ENCODE assay signal across 8 cellular contexts in genomic region chr1:158087320-158087927, GRCh38.
DNase-seq lines count a peak whose midpoint lies in the region; ATAC-seq and TF ChIP-seq lines count a peak whose summit lies in the region.

No MANE protein-coding gene starts in this region.

- peak; percentile 83 for ATAC-seq in activated CD8-positive, alpha-beta T cell treated with anti-CD3 and anti-CD28 coated beads for 36 hours
- ATAC-seq in Right ventricle myocardium superior (ENCODE audit: poor library complexity): peak; percentile 45
- no peak for ATAC-seq in HG02885 (IDR thresholded peaks at IDR 0.05; ENCODE audit: poor library complexity, unreplicated experiment)
- ATAC-seq in HG03520 (IDR thresholded peaks at IDR 0.05; ENCODE audit: unreplicated experiment): no peak

- DNase-seq in DMS 273 treated with DMSO at 0.1 percent for 48 hours (lab: John Stamatoyannopoulos, UW) (peak; percentile 52), GM20000 (ENCODE audit: low spot score) (peak; percentile 73), NCI-H2029 treated with DMSO at 0.1 percent for 48 hours (lab: John Stamatoyannopoulos, UW) (peak; percentile 14), Right ventricle myocardium superior (peak; percentile 46), retina (peak; percentile 83)
- peak; percentile 62 for DNase-seq in activated CD8-positive, alpha-beta T cell treated with anti-CD3 and anti-CD28 coated beads for 36 hours

- CTCF ChIA-PET in activated CD8-positive, alpha-beta T cell treated with anti-CD3 and anti-CD28 coated beads for 36 hours (lab: Charles Lee): interaction anchor here (0.8 to 2.0 kb wide), 6 partner anchors 14 to 116 kb away, joined by 3 to 15 read pairs (median 3); no protein-coding TSS in a partner anchor

- no peaks in the 10 kb centered on the region for H3K9me3 Mint-ChIP-seq in activated CD8-positive, alpha-beta T cell treated with anti-CD3 and anti-CD28 coated beads for 36 hours

- TF ChIP-seq CTCF in GM20000 (IDR thresholded peaks at IDR 0.05; ENCODE audit: extremely low read depth, missing control alignments): peak; percentile 84
- TF ChIP-seq CTCF in activated CD8-positive, alpha-beta T cell treated with anti-CD3 and anti-CD28 coated beads for 36 hours (IDR thresholded peaks at IDR 0.05): peak; percentile 77

- H3K36me3 Mint-ChIP-seq in activated CD8-positive, alpha-beta T cell treated with anti-CD3 and anti-CD28 coated beads for 36 hours (ENCODE audit: low read depth): no peaks in the 10 kb centered on the region

- POLR2A ChIA-PET in activated CD8-positive, alpha-beta T cell treated with anti-CD3 and anti-CD28 coated beads for 36 hours (lab: Charles Lee): no interaction called here

- H3K4me3 Mint-ChIP-seq in activated CD8-positive, alpha-beta T cell treated with anti-CD3 and anti-CD28 coated beads for 36 hours: no peak overlapping the region

- no peaks in the 10 kb centered on the region for H3K27me3 Mint-ChIP-seq in activated CD8-positive, alpha-beta T cell treated with anti-CD3 and anti-CD28 coated beads for 36 hours

- H3K27ac Mint-ChIP-seq in activated CD8-positive, alpha-beta T cell treated with anti-CD3 and anti-CD28 coated beads for 36 hours: no peak overlapping the region

- intact Hi-C loops in activated CD8-positive, alpha-beta T cell treated with anti-CD3 and anti-CD28 coated beads for 36 hours (cut with micrococcal nuclease): no loop called here
- intact Hi-C loops in Right ventricle myocardium superior (cut with DNase I): loop anchor here (2.0 kb wide), 1 partner anchor 95 kb away; the partner anchor contains the start of gene KIRREL1

- H3K4me1 Mint-ChIP-seq in activated CD8-positive, alpha-beta T cell treated with anti-CD3 and anti-CD28 coated beads for 36 hours (ENCODE audit: low read depth): no peaks in the 10 kb centered on the region

Comparison
In these comparisons a context has a peak if more than half of its experiments do, and no peak if none do; other contexts are left out.
1. DNase-seq: peak in every context shown above with its lines; median percentile 83 in retina; 73 in GM20000; 62 in activated CD8-positive, alpha-beta T cell treated with anti-CD3 and anti-CD28 coated beads for 36 hours; 52 in DMS 273 treated with DMSO at 0.1 percent for 48 hours; 46 in Right ventricle myocardium superior; 14 in NCI-H2029 treated with DMSO at 0.1 percent for 48 hours.
2. ATAC-seq: peak in activated CD8-positive, alpha-beta T cell treated with anti-CD3 and anti-CD28 coated beads for 36 hours (single experiment) and Right ventricle myocardium superior (single experiment); none in HG02885 (single experiment) and HG03520 (single experiment).